In genomic region chr20:56359212-56360132, GRCh38 we compare ENCODE assay signal across 8 cellular contexts. TPM values are rescaled to one million over a fixed set of nuclear protein-coding genes. Genes with fewer than 3 reads are reported as not detected.
DNase-seq lines count a peak whose midpoint lies in the region; ATAC-seq, FAIRE-seq and TF ChIP-seq lines count a peak whose summit lies in the region.

No MANE protein-coding gene starts in this region.

- no peaks in the 10 kb centered on the region for H3F3A ChIP-seq in neural cell (ENCODE audit: insufficient read depth, low read length, poor library complexity, severe bottlenecking)

- H3K4me3 ChIP-seq in foreskin fibroblast (ENCODE audit: low read depth in 1 of 2, low read length in 2 of 2) = peak overlapping the region; percentile 92 to 94
- H3K4me3 ChIP-seq in neural cell (ENCODE audit: low read length) = peak overlapping the region; percentile 82

- H3K27me3 ChIP-seq in neural cell (ENCODE audit: insufficient read depth, low read depth, low read length) = no peaks in the 10 kb centered on the region

- H3K9me3 ChIP-seq in neural cell (ENCODE audit: low read length) = no peaks in the 10 kb centered on the region

- no peak for TF ChIP-seq POLR2A in H54 (IDR thresholded peaks at IDR 0.05; ENCODE audit: low read depth, low read length)

- H3K4me1 Mint-ChIP-seq in activated naive CD4-positive, alpha-beta T cell treated with anti-CD3 and anti-CD28 coated beads for 36 hours (ENCODE audit: low read depth) = peaks cover 16% of the 10 kb centered on the region

- H3K27ac Mint-ChIP-seq in activated naive CD4-positive, alpha-beta T cell treated with anti-CD3 and anti-CD28 coated beads for 36 hours = peak overlapping the region; percentile 53

- no peaks in the 10 kb centered on the region for H3K79me2 ChIP-seq in neural cell (replicated peaks; ENCODE audit: insufficient read depth, low read length)

- peak; percentile 56 for DNase-seq in NCI-H748 (lab: John Stamatoyannopoulos, UW; ENCODE audit: unreplicated experiment)
- DNase-seq in NCI-H748 treated with DMSO at 0.1 percent for 48 hours (lab: John Stamatoyannopoulos, UW) = no peak
- DNase-seq in H54 (ENCODE audit: insufficient read length, low spot score) = peak; percentile 73
- DNase-seq in NCI-H146 treated with DMSO at 0.1 percent for 48 hours (lab: John Stamatoyannopoulos, UW; ENCODE audit: unreplicated experiment) = peak; percentile 77
- DNase-seq in activated naive CD4-positive, alpha-beta T cell treated with anti-CD3 and anti-CD28 coated beads for 36 hours = peak; percentile 28
- DNase-seq in foreskin fibroblast = peak; percentile 64 to 82

- CTCF ChIA-PET in activated naive CD4-positive, alpha-beta T cell treated with anti-CD3 and anti-CD28 coated beads for 36 hours (lab: Charles Lee) = interaction anchor here (0.6 to 1.2 kb wide), 3 partner anchors 11 to 219 kb away, joined by 3 to 4 read pairs (median 3); no protein-coding TSS in a partner anchor

- H3K36me3 Mint-ChIP-seq in activated naive CD4-positive, alpha-beta T cell treated with anti-CD3 and anti-CD28 coated beads for 36 hours (ENCODE audit: low read depth) = no peaks in the 10 kb centered on the region

- TF ChIP-seq CTCF in foreskin fibroblast (IDR thresholded peaks at IDR 0.05; ENCODE audit: low read depth, low read length) = no peak
- TF ChIP-seq CTCF in neural cell (IDR thresholded peaks at IDR 0.05; ENCODE audit: poor library complexity, severe bottlenecking) = no peak

- peak overlapping the region; percentile 86 for H3K4me3 Mint-ChIP-seq in activated naive CD4-positive, alpha-beta T cell treated with anti-CD3 and anti-CD28 coated beads for 36 hours

- H3K27me3 Mint-ChIP-seq in activated naive CD4-positive, alpha-beta T cell treated with anti-CD3 and anti-CD28 coated beads for 36 hours (ENCODE audit: low read depth) = no peaks in the 10 kb centered on the region

- no peaks in the 10 kb centered on the region for H4K20me1 ChIP-seq in neural cell (ENCODE audit: insufficient read depth)

- TF ChIP-seq RAD21 in neural cell (conservative IDR thresholded peaks at IDR 0.05) = no peak

- H3K9ac ChIP-seq in neural cell (ENCODE audit: low read length) = peak overlapping the region; percentile 57

- ATAC-seq in HG03571 (IDR thresholded peaks at IDR 0.05; ENCODE audit: unreplicated experiment) = no peak

- FAIRE-seq in H54 (lab: Jason Lieb, UNC) = no peak

- no peak overlapping the region for H3K27ac ChIP-seq in neural cell (ENCODE audit: low read length)

- no peaks in the 10 kb centered on the region for H3K9me2 ChIP-seq in neural cell (ENCODE audit: insufficient read depth, low read length)

- intact Hi-C loops in activated naive CD4-positive, alpha-beta T cell treated with anti-CD3 and anti-CD28 coated beads for 36 hours (cut with micrococcal nuclease) = no loop called here

- no peaks in the 10 kb centered on the region for H3K36me3 ChIP-seq in neural cell (ENCODE audit: insufficient read depth, low read length)

- peak overlapping the region; percentile 51 for H2AFZ ChIP-seq in neural cell (ENCODE audit: low read depth, low read length)

- H3K4me2 ChIP-seq in neural cell (ENCODE audit: low read length) = peak overlapping the region; percentile 59

- no peaks in the 10 kb centered on the region for H3K9me3 Mint-ChIP-seq in activated naive CD4-positive, alpha-beta T cell treated with anti-CD3 and anti-CD28 coated beads for 36 hours

- TF ChIP-seq EP300 in neural cell (conservative IDR thresholded peaks at IDR 0.05; ENCODE audit: poor library complexity, severe bottlenecking) = no peak

TF ChIP-seq in neural cell, 6 proteins besides CTCF, POLR2A, EP300 and RAD21:
- TF ChIP-seq SMC3 (conservative IDR thresholded peaks at IDR 0.05; ENCODE audit: poor library complexity) (no peak), MXI1 (conservative IDR thresholded peaks at IDR 0.05; ENCODE audit: poor library complexity, severe bottlenecking) (no peak), EZH2 (IDR thresholded peaks at IDR 0.05; ENCODE audit: borderline replicate concordance, insufficient read depth, low read length, poor library complexity, severe bottlenecking) (no peak), REST (IDR thresholded peaks at IDR 0.05; ENCODE audit: borderline replicate concordance) (no peak), POLR2AphosphoS5 (IDR thresholded peaks at IDR 0.05) (no peak), TAF1 (IDR thresholded peaks at IDR 0.05; ENCODE audit: low read depth) (no peak)

RNA-seq across cellular contexts. Expression of gene FAM210B, which starts 0.7 kb away (rescaled TPM):
- 1 to 10 TPM; 7.5 to 8.2 TPM for total RNA-seq in activated naive CD4-positive, alpha-beta T cell treated with anti-CD3 and anti-CD28 coated beads for 36 hours
- polyA plus RNA-seq in neural cell = 6.6 and 7.3 TPM in 2 replicates
- polyA minus RNA-seq in neural cell = 6.6 and 8.5 TPM in 2 replicates

RNA-seq across cellular contexts. Expression of gene AURKA, which starts 32.5 kb away (rescaled TPM):
- 100 to 1,000 TPM; 115 to 121 TPM for total RNA-seq in activated naive CD4-positive, alpha-beta T cell treated with anti-CD3 and anti-CD28 coated beads for 36 hours
- 2.5 and 4.7 TPM in 2 replicates for polyA plus RNA-seq in neural cell
- 6.6 and 9.0 TPM in 2 replicates for polyA minus RNA-seq in neural cell

RNA-seq across cellular contexts. Expression of gene CSTF1, which starts 33.0 kb away (rescaled TPM):
- total RNA-seq in activated naive CD4-positive, alpha-beta T cell treated with anti-CD3 and anti-CD28 coated beads for 36 hours = 10 to 100 TPM; 68.0 to 70.7 TPM
- polyA plus RNA-seq in neural cell = 19.6 and 24.0 TPM in 2 replicates
- 42.1 and 47.1 TPM in 2 replicates for polyA minus RNA-seq in neural cell

RNA-seq across cellular contexts. Expression of gene CASS4, which starts 52.6 kb away (rescaled TPM):
- 1 to 10 TPM; 5.1 to 5.2 TPM for total RNA-seq in activated naive CD4-positive, alpha-beta T cell treated with anti-CD3 and anti-CD28 coated beads for 36 hours
- polyA plus RNA-seq in neural cell = 0.56 TPM in 1 of 2 replicates, not detected in the other
- 0.23 TPM in 1 of 2 replicates, not detected in the other for polyA minus RNA-seq in neural cell
